Comparison of ENCODE assay signal across 13 cellular contexts in genomic region chr14:92792885-92793284, GRCh38. TPM values are rescaled to one million over a fixed set of nuclear protein-coding genes. Genes with fewer than 3 reads are reported as not detected.
DNase-seq lines count a peak whose midpoint lies in the region; ATAC-seq and TF ChIP-seq lines count a peak whose summit lies in the region.
"Had no signal": no experiment of that assay in that cellular context is flagged by ENCODE, and none has a peak within 500 bp of the region (broad histone marks: within the 10 kb centered on the region; RNA-seq: fewer than 3 reads in every experiment).

No MANE protein-coding gene starts in this region.

- no peaks in the 10 kb centered on the region for H4K20me1 ChIP-seq in mammary epithelial cell (ENCODE audit: insufficient read depth, low read length)

- no peaks in the 10 kb centered on the region for H3K9me3 ChIP-seq in mammary epithelial cell (replicated peaks; ENCODE audit: insufficient read depth, low read length)

- dilution Hi-C loops in mammary epithelial cell (cut with HindIII; ENCODE audit: low sequenced_read_pairs), result no loop called here

- WGBS in mammary epithelial cell (ENCODE audit: low coverage, missing lambda C conversion rate), result 63% methylated on average over 4 of the region's 4 CpGs

- TF ChIP-seq CTCF in LNCaP clone FGC (IDR thresholded peaks at IDR 0.05; ENCODE audit: control insufficient read depth, extremely low read depth, insufficient read depth) (no peak), mammary epithelial cell (conservative IDR thresholded peaks at IDR 0.05 in 1 of 2, IDR thresholded peaks at IDR 0.05 in 1 of 2; ENCODE audit: extremely low read depth in 1 of 2, insufficient read depth in 1 of 2, low read depth in 1 of 2, low read length in 2 of 2) (no peak), natural killer cell (IDR thresholded peaks at IDR 0.05) (no peak)

- H3K27ac ChIP-seq in mammary epithelial cell (ENCODE audit: insufficient read depth, low read depth, low read length), result no peak overlapping the region

- DNase-seq in DMS53 (lab: John Stamatoyannopoulos, UW) (peak; percentile 39), DMS53 treated with DMSO at 0.1 percent for 48 hours (lab: John Stamatoyannopoulos, UW; ENCODE audit: unreplicated experiment) (no peak), LNCaP clone FGC (ENCODE audit: low read depth) (no peak), mammary epithelial cell (no peak), natural killer cell (no peak), NCI-H187 treated with DMSO at 0.1 percent for 48 hours (lab: John Stamatoyannopoulos, UW) (no peak), putamen (ENCODE audit: low spot score) (no peak)
- DNase-seq in activated T-cell treated with anti-CD3 and anti-CD28 coated beads, Interleukin-2, amount 50 U/mL, for 4 hours, result no peak
- DNase-seq: 8988T; activated CD4-positive, alpha-beta memory T cell treated with anti-CD3 and anti-CD28 coated beads, Interleukin-2, amount 10 ng/mL, durations not matched to agents 7 days and 5 days; heart right ventricle; MG63 had no signal

- in situ Hi-C loops in mammary epithelial cell (cut with MboI; ENCODE audit: low sequenced_read_pairs in 2 of 2), result loop anchor here in 1 of 2 donors (25.0 kb wide), 1 partner anchor 681 kb away; the partner anchor contains the start of genes ATXN3, CPSF2 and NDUFB1

- peak overlapping the region in 1 of 2 donors; percentile 85 for H3K27ac Mint-ChIP-seq in natural killer cell

- H2AFZ ChIP-seq in mammary epithelial cell (ENCODE audit: low read depth, low read length), result no peak overlapping the region

- H3K4me3 ChIP-seq in LNCaP clone FGC (ENCODE audit: low read depth, low read length), result peak overlapping the region; percentile 54
- no peak overlapping the region for H3K4me3 ChIP-seq in mammary epithelial cell (replicated peaks in 1 of 3; ENCODE audit: insufficient read depth in 1 of 3, low read depth in 2 of 3, low read length in 3 of 3)

- H3K79me2 ChIP-seq in mammary epithelial cell (ENCODE audit: insufficient read depth, low read length), result peaks cover 34% of the 10 kb centered on the region

- peaks cover 23% of the 10 kb centered on the region for H3K36me3 Mint-ChIP-seq in natural killer cell
- H3K36me3 Mint-ChIP-seq in activated T-cell treated with anti-CD3 and anti-CD28 coated beads, Interleukin-2, amount 50 U/mL, for 4 hours (ENCODE audit: insufficient read depth), result peaks cover 19% of the 10 kb centered on the region

- CTCF ChIA-PET in mammary epithelial cell (lab: Charles Lee; ENCODE audit: low non-redundant PET), result no interaction called here

- H3K36me3 ChIP-seq in mammary epithelial cell (ENCODE audit: insufficient read depth, low read length), result peaks cover 3% of the 10 kb centered on the region
- H3K36me3 ChIP-seq: thoracic aorta had no signal

- peak overlapping the region; percentile 84 for H3K4me2 ChIP-seq in mammary epithelial cell (ENCODE audit: insufficient read depth, low read depth, low read length)

- peaks cover 27 to 33% of the 10 kb centered on the region in 2 donors for H3K4me1 Mint-ChIP-seq in natural killer cell
- H3K4me1 Mint-ChIP-seq in activated T-cell treated with anti-CD3 and anti-CD28 coated beads, Interleukin-2, amount 50 U/mL, for 4 hours (ENCODE audit: low read depth), result peaks cover 30% of the 10 kb centered on the region

- peaks cover 9% of the 10 kb centered on the region for H3K4me1 ChIP-seq in mammary epithelial cell (ENCODE audit: insufficient read depth, low read length)

- H3K4me3 Mint-ChIP-seq in natural killer cell, result peak overlapping the region; percentile 7
- no peak overlapping the region for H3K4me3 Mint-ChIP-seq in activated T-cell treated with anti-CD3 and anti-CD28 coated beads, Interleukin-2, amount 50 U/mL, for 4 hours

- intact Hi-C loops in mammary epithelial cell (cut with micrococcal nuclease), result no loop called here
- intact Hi-C loops in natural killer cell (cut with micrococcal nuclease), result loop anchor here (2.0 kb wide), 1 partner anchor 70 kb away; no protein-coding TSS in a partner anchor

- no TSS peak for BruUV-seq in mammary epithelial cell (replicated peaks; lab: Mats Ljungman, UMichigan)

- no peak for ATAC-seq in natural killer cell
- ATAC-seq in activated T-cell treated with anti-CD3 and anti-CD28 coated beads, Interleukin-2, amount 50 U/mL, for 4 hours, result no peak

- H3K27me3 Mint-ChIP-seq in natural killer cell (ENCODE audit: low read depth in 2 of 2), result peaks cover 3 to 27% of the 10 kb centered on the region in 2 donors
- no peaks in the 10 kb centered on the region for H3K27me3 Mint-ChIP-seq in activated T-cell treated with anti-CD3 and anti-CD28 coated beads, Interleukin-2, amount 50 U/mL, for 4 hours (ENCODE audit: low read depth)

- H3K27me3 ChIP-seq in mammary epithelial cell (ENCODE audit: insufficient read depth, low read length), result no peaks in the 10 kb centered on the region
- H3K27me3 ChIP-seq: heart right ventricle, MG63 had no signal

- no peak overlapping the region for H3K9ac ChIP-seq in mammary epithelial cell (ENCODE audit: insufficient read depth, low read length)

- peaks cover 7 to 9% of the 10 kb centered on the region in 2 donors for H3K9me3 Mint-ChIP-seq in natural killer cell
- H3K9me3 Mint-ChIP-seq in activated T-cell treated with anti-CD3 and anti-CD28 coated beads, Interleukin-2, amount 50 U/mL, for 4 hours, result peaks cover 24% of the 10 kb centered on the region

RNA-seq across cellular contexts. Expression of gene GOLGA5, which starts 1.2 kb away (rescaled TPM):
- total RNA-seq in mammary epithelial cell, result 10 to 100 TPM; 38.1 to 48.5 TPM
- 18.9 TPM for polyA plus RNA-seq in mammary epithelial cell
- 16.0 TPM for polyA minus RNA-seq in mammary epithelial cell
- total RNA-seq in natural killer cell, result 10 to 100 TPM; 11.5 to 21.0 (median 17.1) TPM
- total RNA-seq in activated T-cell treated with anti-CD3 and anti-CD28 coated beads, Interleukin-2, amount 50 U/mL, for 4 hours, result 10 to 100 TPM; 12.8 to 16.5 (median 16.4) TPM

RNA-seq across cellular contexts. Expression of gene LGMN, which starts 44.5 kb away (rescaled TPM):
- 10 to 100 TPM; 28.8 to 30.2 TPM for total RNA-seq in mammary epithelial cell
- polyA plus RNA-seq in mammary epithelial cell, result 47.9 TPM
- 69.8 TPM for polyA minus RNA-seq in mammary epithelial cell
- total RNA-seq in natural killer cell, result 1 to 10 TPM in 2 of 3 donors, under 1 TPM in 1; 0.39 to 6.1 (median 2.5) TPM
- 1 to 10 TPM; 2.9 to 4.8 (median 3.3) TPM for total RNA-seq in activated T-cell treated with anti-CD3 and anti-CD28 coated beads, Interleukin-2, amount 50 U/mL, for 4 hours

Comparison
In these comparisons a context has a peak if more than half of its experiments do, and no peak if none do; other contexts are left out.
1. RNA of gene LGMN, which starts 44.5 kb away (total RNA-seq): 28.8 to 30.2 TPM in mammary epithelial cell; 2.9 to 4.8 TPM in activated T-cell treated with anti-CD3 and anti-CD28 coated beads, Interleukin-2, amount 50 U/mL, for 4 hours and 0.39 to 6.1 TPM in natural killer cell; every median in the first group is over 4 times any median in the second.